Comparison of ENCODE assay signal across 1 cellular context in the genomic region with DNA sequence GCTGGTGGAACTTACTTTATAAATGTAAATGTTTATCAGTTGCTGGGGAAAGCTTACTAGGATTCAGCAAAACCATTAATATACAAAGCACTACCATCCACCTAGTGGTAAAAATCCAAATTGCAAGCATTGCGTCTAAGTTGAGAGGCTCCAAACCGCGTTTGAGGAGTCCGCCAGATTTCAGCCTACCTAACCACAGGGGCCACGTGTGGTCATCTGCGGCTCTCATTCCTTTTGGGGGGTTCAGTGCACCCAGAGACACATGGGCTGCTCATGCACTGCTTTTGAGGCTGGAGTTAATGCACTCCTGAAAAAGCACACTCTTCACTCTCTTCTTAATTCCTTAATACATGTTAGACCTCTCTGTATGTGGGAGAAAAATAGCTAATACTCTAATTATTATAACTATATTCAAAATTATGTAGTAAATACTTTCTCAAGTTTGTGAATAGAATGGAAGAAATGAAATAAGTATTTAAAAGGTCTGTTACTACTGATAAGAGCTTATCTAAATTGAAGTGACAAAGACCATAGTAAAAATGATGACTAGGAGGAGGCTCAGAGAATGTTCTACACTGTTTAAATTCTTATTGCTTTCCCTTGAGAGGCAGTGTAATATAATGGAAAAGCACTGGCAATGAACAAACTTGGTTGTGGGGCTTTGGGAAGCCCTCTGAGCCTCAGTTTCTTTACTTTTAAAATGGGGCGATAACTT.
TF ChIP-seq lines count a peak whose summit lies in the region.

No MANE protein-coding gene starts in this region.

TF ChIP-seq in GM12878, 131 proteins besides CTCF, POLR2A, EP300 and RAD21 (continued from another document):
- peak; percentile 3; the same call in 1 of the 2 replicates for TF ChIP-seq USF2 (IDR thresholded peaks at IDR 0.05; ENCODE audit: borderline replicate concordance, low read depth, low read length)
- TF ChIP-seq RBBP5 (conservative IDR thresholded peaks at IDR 0.05): no peak
- TF ChIP-seq PML (IDR thresholded peaks at IDR 0.05; ENCODE audit: low read length): peak; percentile 1; the same call in 1 of the 2 replicates
- peak; percentile 74 for TF ChIP-seq RUNX3 (IDR thresholded peaks at IDR 0.05; ENCODE audit: low read length)
- TF ChIP-seq SUPT20H (IDR thresholded peaks at IDR 0.05; ENCODE audit: borderline replicate concordance, control insufficient read depth, low read depth, low read length): no peak
- TF ChIP-seq, protein P1, sequence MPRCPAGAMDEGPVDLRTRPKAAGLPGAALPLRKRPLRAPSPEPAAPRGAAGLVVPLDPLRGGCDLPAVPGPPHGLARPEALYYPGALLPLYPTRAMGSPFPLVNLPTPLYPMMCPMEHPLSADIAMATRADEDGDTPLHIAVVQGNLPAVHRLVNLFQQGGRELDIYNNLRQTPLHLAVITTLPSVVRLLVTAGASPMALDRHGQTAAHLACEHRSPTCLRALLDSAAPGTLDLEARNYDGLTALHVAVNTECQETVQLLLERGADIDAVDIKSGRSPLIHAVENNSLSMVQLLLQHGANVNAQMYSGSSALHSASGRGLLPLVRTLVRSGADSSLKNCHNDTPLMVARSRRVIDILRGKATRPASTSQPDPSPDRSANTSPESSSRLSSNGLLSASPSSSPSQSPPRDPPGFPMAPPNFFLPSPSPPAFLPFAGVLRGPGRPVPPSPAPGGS (IDR thresholded peaks at IDR 0.05; ENCODE audit: borderline replicate concordance, insufficient read depth, low read depth, low read length, poor library complexity, severe bottlenecking): no peak
- TF ChIP-seq SMC3 (IDR thresholded peaks at IDR 0.05; ENCODE audit: borderline replicate concordance, low read length): peak; percentile 51
